ENCODE assay signal across 11 cellular contexts in genomic region chr4:75658881-75659280, GRCh38. TPM values are rescaled to one million over a fixed set of nuclear protein-coding genes. Genes with fewer than 3 reads are reported as not detected.
DNase-seq lines count a peak whose midpoint lies in the region; ATAC-seq and TF ChIP-seq lines count a peak whose summit lies in the region.
"Had no signal": no experiment of that assay in that cellular context is flagged by ENCODE, and none has a peak within 500 bp of the region (broad histone marks: within the 10 kb centered on the region; RNA-seq: fewer than 3 reads in every experiment).

No MANE protein-coding gene starts in this region.

- intact Hi-C loops in PC-9 (cut with micrococcal nuclease; ENCODE audit: unreplicated experiment) = no loop called here
- intact Hi-C loops in mucosa of descending colon (cut with DNase I, micrococcal nuclease) = no loop called here

- H3K4me1 ChIP-seq in PC-9 (replicated peaks; ENCODE audit: insufficient read depth) (no peaks in the 10 kb centered on the region), mucosa of descending colon (ENCODE audit: low read depth) (no peaks in the 10 kb centered on the region)

- H3K9me3 ChIP-seq in PC-9 (ENCODE audit: insufficient read depth, low read depth) (no peaks in the 10 kb centered on the region), mucosa of descending colon (no peaks in the 10 kb centered on the region)
- H3K9me3 ChIP-seq: lower lobe of right lung had no signal

- DNase-seq in ELR (ENCODE audit: low read depth) = peak; percentile 73
- DNase-seq in PC-9 = peak in 1 of 2 experiments; percentile 67
- no peak for DNase-seq in chondrocyte (ENCODE audit: low spot score)
- DNase-seq in mucosa of descending colon = no peak
- DNase-seq in H7 = no peak
- DNase-seq in NCI-H226 = no peak
- DNase-seq: activated CD4-positive, alpha-beta T cell treated with anti-CD3 and anti-CD28 coated beads for 4 hours; dorsolateral prefrontal cortex; lower lobe of right lung had no signal

- peak overlapping the region; percentile 10; the same call in 1 of the 2 replicates for H3K27ac ChIP-seq in PC-9
- H3K27ac ChIP-seq: dorsolateral prefrontal cortex, lower lobe of right lung had no signal

- POLR2A ChIA-PET in PC-9 (lab: Charles Lee; ENCODE audit: unreplicated experiment) = interaction anchor here (1.2 kb wide), 1 partner anchor 65 kb away, joined by 6 read pairs; the partner anchor contains the start of gene USO1

- ATAC-seq in mucosa of descending colon (peak; percentile 84), GM18861 (IDR thresholded peaks at IDR 0.05; ENCODE audit: unreplicated experiment) (no peak)
- ATAC-seq: lower lobe of right lung had no signal

- peak overlapping the region; percentile 45 for H3K27ac Mint-ChIP-seq in chondrocyte (ENCODE audit: unreplicated experiment)

- no peak overlapping the region for H2AFZ ChIP-seq in PC-9

- no peak overlapping the region for H3K4me3 Mint-ChIP-seq in chondrocyte (ENCODE audit: unreplicated experiment)

- H3K27me3 ChIP-seq in PC-9 (ENCODE audit: insufficient read depth, low read depth) (no peaks in the 10 kb centered on the region), H7 (ENCODE audit: control insufficient read depth, insufficient read depth, low read length) (no peaks in the 10 kb centered on the region)
- H3K27me3 ChIP-seq: dorsolateral prefrontal cortex had no signal

- H3K9me3 Mint-ChIP-seq in chondrocyte (ENCODE audit: low read depth) = no peaks in the 10 kb centered on the region

- BruUV-seq in PC-9 (replicated peaks; lab: Mats Ljungman, UMichigan) = no TSS peak

- peaks cover 27% of the 10 kb centered on the region; the same call in 1 of the 2 replicates for H4K20me1 ChIP-seq in PC-9 (ENCODE audit: insufficient read depth)

- peaks cover 19% of the 10 kb centered on the region for H3K36me3 Mint-ChIP-seq in chondrocyte (ENCODE audit: low read depth)

- no peak for TF ChIP-seq CTCF in PC-9 (conservative IDR thresholded peaks at IDR 0.05)
- no peak for TF ChIP-seq CTCF in chondrocyte (IDR thresholded peaks at IDR 0.05)
- no peak for TF ChIP-seq CTCF in mucosa of descending colon (IDR thresholded peaks at IDR 0.05)

- H3K9me2 ChIP-seq in PC-9 (ENCODE audit: insufficient read depth) = no peaks in the 10 kb centered on the region

- H3K27me3 Mint-ChIP-seq in chondrocyte (ENCODE audit: low read depth) = no peaks in the 10 kb centered on the region

- H3K4me3 ChIP-seq in PC-9 (no peak overlapping the region), mucosa of descending colon (no peak overlapping the region), H7 (ENCODE audit: insufficient read depth, low read depth, low read length) (no peak overlapping the region)
- H3K4me3 ChIP-seq: dorsolateral prefrontal cortex, lower lobe of right lung had no signal

- H3F3A ChIP-seq in PC-9 (ENCODE audit: insufficient read depth, low read depth) = peaks cover 7% of the 10 kb centered on the region; the same call in 1 of the 2 replicates

- H3K79me2 ChIP-seq in PC-9 (ENCODE audit: low read depth) = peaks cover 53% of the 10 kb centered on the region

- H3K4me1 Mint-ChIP-seq in chondrocyte (ENCODE audit: low read depth) = peaks cover 24% of the 10 kb centered on the region

- H3K36me3 ChIP-seq in PC-9 (ENCODE audit: low read depth) = peaks cover 16% of the 10 kb centered on the region; the same call in 1 of the 2 replicates
- H3K36me3 ChIP-seq in mucosa of descending colon (ENCODE audit: low read depth) = no peaks in the 10 kb centered on the region
- H3K36me3 ChIP-seq in H7 (replicated peaks; ENCODE audit: control insufficient read depth, insufficient read depth, low read length) = peaks cover 28% of the 10 kb centered on the region

- no peak overlapping the region for H3K4me2 ChIP-seq in PC-9

- CTCF ChIA-PET in PC-9 (lab: Charles Lee) = interaction anchor here (0.6 kb wide), 2 partner anchors 30 to 91 kb away, joined by 3 to 9 read pairs; no protein-coding TSS in a partner anchor

RNA-seq across cellular contexts. Expression of gene G3BP2, which starts 14.3 kb away (rescaled TPM):
- total RNA-seq in PC-9 (2021) (102 and 105 TPM in 2 replicates), chondrocyte (153 to 161 TPM (median 157 TPM) in 3 replicates), mucosa of descending colon (100 to 1,000 TPM; 144 to 149 (median 149) TPM)
- total RNA-seq in H7 (2014; rRNA removed; shearing (Covaris generic)) = 175 and 189 TPM in 2 replicates

RNA-seq across cellular contexts. Expression of gene CDKL2, which starts 28.6 kb away (rescaled TPM):
- total RNA-seq in PC-9 (2021) (0.38 and 0.46 TPM in 2 replicates), chondrocyte (2.1 to 4.2 TPM (median 2.7 TPM) in 3 replicates), mucosa of descending colon (1 to 10 TPM; 1.6 to 3.5 (median 2.3) TPM)
- total RNA-seq in H7 (2014; rRNA removed; shearing (Covaris generic)) = 0.18 and 0.28 TPM in 2 replicates
- total RNA-seq: skeletal muscle tissue had no signal
